Comparison of ENCODE assay signal across 14 cellular contexts in the genomic region with DNA sequence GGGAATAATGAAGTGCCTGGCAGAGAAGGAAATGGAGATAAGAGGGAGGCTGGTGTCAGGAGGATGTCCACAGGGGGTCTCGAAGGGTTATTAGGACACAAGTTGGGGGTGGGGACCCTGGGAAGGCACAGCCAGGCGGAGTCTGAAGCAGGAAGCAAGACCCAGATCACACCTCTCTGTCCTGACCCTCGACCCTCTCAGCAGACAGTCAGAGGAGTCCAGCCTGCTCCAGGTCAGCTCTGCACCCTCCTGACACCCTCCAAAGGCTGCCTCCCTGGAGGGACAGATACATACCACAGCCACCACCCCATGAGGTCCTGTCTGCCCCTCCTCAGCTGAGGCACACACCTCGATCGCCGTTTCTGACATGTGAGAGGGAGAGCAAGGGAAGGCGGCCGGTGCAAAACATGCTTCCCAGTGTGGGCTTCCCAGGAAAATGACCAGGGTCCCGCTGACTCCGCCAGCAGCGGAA. TPM values are rescaled to one million over a fixed set of nuclear protein-coding genes. Genes with fewer than 3 reads are reported as not detected.
DNase-seq lines count a peak whose midpoint lies in the region; ATAC-seq, FAIRE-seq and TF ChIP-seq lines count a peak whose summit lies in the region.
"Had no signal": no experiment of that assay in that cellular context is flagged by ENCODE, and none has a peak within 500 bp of the region (broad histone marks: within the 10 kb centered on the region; RNA-seq: fewer than 3 reads in every experiment).

No MANE protein-coding gene starts in this region.

- no peaks in the 10 kb centered on the region for H4K20me1 ChIP-seq in HepG2 (ENCODE audit: insufficient read depth, low read length)

- ATAC-seq in GM18858 (IDR thresholded peaks at IDR 0.05; ENCODE audit: unreplicated experiment): no peak
- no peak; the same call in 2 of the 3 replicates for ATAC-seq in HepG2
- ATAC-seq in HG02840 (IDR thresholded peaks at IDR 0.05; ENCODE audit: low FRiP score, unreplicated experiment): no peak

- H3K4me3 ChIP-seq in A673 (ENCODE audit: low read depth, low read length, poor library complexity, severe bottlenecking): peak overlapping the region; percentile 85
- peak overlapping the region; percentile 30 for H3K4me3 ChIP-seq in HUES64 (ENCODE audit: low read length)
- no peak overlapping the region for H3K4me3 ChIP-seq in HepG2 (replicated peaks in 1 of 3; ENCODE audit: insufficient read depth in 1 of 3, low read depth in 2 of 3, low read length in 3 of 3)
- H3K4me3 ChIP-seq: adrenal gland, mucosa of descending colon had no signal

- H3K9ac ChIP-seq in HUES64 (ENCODE audit: low read depth, low read length) (no peak overlapping the region; the same call in 1 of the 2 replicates), HepG2 (ENCODE audit: insufficient read depth, low read depth, low read length) (no peak overlapping the region)

- H3K36me3 ChIP-seq in A673 (ENCODE audit: insufficient read depth, low read length, poor library complexity, severe bottlenecking) (peaks cover 47% of the 10 kb centered on the region), HUES64 (ENCODE audit: insufficient read depth, low read length) (no peaks in the 10 kb centered on the region), HepG2 (replicated peaks in 1 of 2; ENCODE audit: control insufficient read depth in 1 of 2, insufficient read depth in 2 of 2, low read length in 2 of 2) (no peaks in the 10 kb centered on the region)
- H3K36me3 ChIP-seq: adrenal gland had no signal

- BruUV-seq in A673 (replicated peaks; lab: Mats Ljungman, UMichigan) (no TSS peak), HepG2 (replicated peaks; lab: Mats Ljungman, UMichigan) (no TSS peak)

- TF ChIP-seq EP300 in HepG2 (IDR thresholded peaks at IDR 0.05; ENCODE audit: low read depth in 2 of 2, low read length in 2 of 2): no peak
- TF ChIP-seq EP300 in HepG2 (CRISPR knock-in tag; IDR thresholded peaks at IDR 0.05; ENCODE audit: borderline replicate concordance): no peak

- intact Hi-C loops in A673 (cut with micrococcal nuclease; ENCODE audit: unreplicated experiment): loop anchor here (10.0 kb wide), 1 partner anchor 338 kb away; no protein-coding TSS in a partner anchor
- intact Hi-C loops in HepG2 (cut with micrococcal nuclease; ENCODE audit: unreplicated experiment): loop anchor here (10.0 kb wide), 1 partner anchor 1968 kb away; no protein-coding TSS in a partner anchor

- no peaks in the 10 kb centered on the region for H3K36me3 Mint-ChIP-seq in mesothelial cell of epicardium

- POLR2A ChIA-PET in A673 (lab: Charles Lee; ENCODE audit: low non-redundant PET): no interaction called here
- POLR2A ChIA-PET in HepG2 (lab: Yijun Ruan, JAX): no interaction called here

- DNase-seq in A673 (ENCODE audit: low spot score) (no peak), mesothelial cell of epicardium (ENCODE audit: low spot score in 2 of 2, unreplicated experiment in 2 of 2) (no peak), HepG2 (ENCODE audit: low spot score) (no peak), OCI-M2 (lab: John Stamatoyannopoulos, UW; ENCODE audit: unreplicated experiment) (no peak)
- DNase-seq: activated B cell treated with CpG ODN at 0.5 μM for 24 hours, GDM1, NCI-H1048, SHP77 treated with DMSO at 0.1 percent for 48 hours had no signal

- CTCF ChIA-PET in A673 (lab: Charles Lee) (no interaction called here), HepG2 (lab: Yijun Ruan, JAX; ENCODE audit: low intra/inter-chr PET ratio, low total read pairs) (no interaction called here)

- peaks cover 92% of the 10 kb centered on the region for H3K4me1 ChIP-seq in A673 (ENCODE audit: insufficient read depth, low read length, poor library complexity, severe bottlenecking)
- H3K4me1 ChIP-seq in HUES64 (ENCODE audit: insufficient read depth, low read length): peaks cover 85% of the 10 kb centered on the region
- no peaks in the 10 kb centered on the region for H3K4me1 ChIP-seq in HepG2 (ENCODE audit: insufficient read depth, low read length)
- H3K4me1 ChIP-seq: adrenal gland had no signal

- WGBS in HUES64: 14% methylated on average over 11 of the region's 11 CpGs
- WGBS in HepG2 (ENCODE audit: low lambda C conversion rate): 11% methylated on average over 2 of the region's 11 CpGs

- H3K4me2 ChIP-seq in HepG2 (ENCODE audit: low read depth, low read length): no peak overlapping the region

- H3K27ac ChIP-seq in A673 (ENCODE audit: low read depth, low read length, poor library complexity, severe bottlenecking) (peak overlapping the region; percentile 93), HUES64 (ENCODE audit: low read depth, low read length) (no peak overlapping the region), angular gyrus (ENCODE audit: low read depth, low read length) (peak overlapping the region; percentile 29), HepG2 (ENCODE audit: extremely low read length, insufficient read depth, low read length) (no peak overlapping the region)
- H3K27ac ChIP-seq: adrenal gland had no signal

- peaks cover 89% of the 10 kb centered on the region for H3K4me1 Mint-ChIP-seq in mesothelial cell of epicardium

- peak overlapping the region; percentile 49 for H3K4me3 Mint-ChIP-seq in mesothelial cell of epicardium
- H3K4me3 Mint-ChIP-seq: activated B cell treated with CpG ODN at 0.5 μM for 24 hours had no signal

- peak overlapping the region; percentile 38 for H3K27ac Mint-ChIP-seq in mesothelial cell of epicardium
- H3K27ac Mint-ChIP-seq: activated B cell treated with CpG ODN at 0.5 μM for 24 hours had no signal

- TF ChIP-seq CTCF in A673 (conservative IDR thresholded peaks at IDR 0.05; ENCODE audit: low read depth, low read length) (no peak), mesothelial cell of epicardium (IDR thresholded peaks at IDR 0.05; ENCODE audit: unreplicated experiment) (no peak), HepG2 (CRISPR knock-in tag; IDR thresholded peaks at IDR 0.05) (no peak)

- TF ChIP-seq RAD21 in HepG2 (CRISPR knock-in tag; IDR thresholded peaks at IDR 0.05): no peak

- H3K27me3 ChIP-seq in A673 (replicated peaks; ENCODE audit: insufficient read depth, low read depth, low read length, poor library complexity) (no peaks in the 10 kb centered on the region), HUES64 (ENCODE audit: insufficient read depth, low read length) (peaks cover 38% of the 10 kb centered on the region), HepG2 (ENCODE audit: control insufficient read depth in 1 of 2, insufficient read depth in 2 of 2, low read length in 2 of 2) (peaks cover 9 to 78% of the 10 kb centered on the region in 2 experiments)

- FAIRE-seq in HepG2 (lab: Jason Lieb, UNC): no peak

- no peak overlapping the region for H2AFZ ChIP-seq in HepG2 (ENCODE audit: low read length)

- TF ChIP-seq POLR2A in HepG2 (IDR thresholded peaks at IDR 0.05; ENCODE audit: insufficient read depth in 1 of 2, low read depth in 2 of 2, low read length in 2 of 2): no peak

- H3K9me3 ChIP-seq in A673 (ENCODE audit: low read depth, low read length, poor library complexity, severe bottlenecking) (no peaks in the 10 kb centered on the region), HUES64 (ENCODE audit: insufficient read depth, low read depth, low read length) (no peaks in the 10 kb centered on the region), HepG2 (ENCODE audit: low read length) (no peaks in the 10 kb centered on the region)
- H3K9me3 ChIP-seq: adrenal gland, mucosa of descending colon had no signal

- no peaks in the 10 kb centered on the region for H3K9me3 Mint-ChIP-seq in mesothelial cell of epicardium
- H3K9me3 Mint-ChIP-seq: activated B cell treated with CpG ODN at 0.5 μM for 24 hours had no signal

- no peaks in the 10 kb centered on the region for H3K79me2 ChIP-seq in HepG2 (ENCODE audit: insufficient read depth, low read length)

- H3K27me3 Mint-ChIP-seq in mesothelial cell of epicardium (ENCODE audit: low read depth): peaks cover 19% of the 10 kb centered on the region

- in situ Hi-C loops in HepG2 (cut with HindIII; ENCODE audit: extremely low pct_ligation_motif_present, low pct_unique_long_range_greater_than_20kb): loop anchor here (10.0 to 25.0 kb wide), 3 partner anchors 138 to 1276 kb away; no protein-coding TSS in a partner anchor

TF ChIP-seq in HepG2, 621 proteins besides CTCF, POLR2A, EP300 and RAD21 (continues in another document):
- no peak for TF ChIP-seq ZNF704 (CRISPR knock-in tag; IDR thresholded peaks at IDR 0.05; ENCODE audit: borderline replicate concordance)

RNA-seq across cellular contexts. Expression of gene BCL11B, which starts 9.0 kb away (rescaled TPM):
- total RNA-seq in A673 (2021) (80.6 and 81.3 TPM in 2 replicates), mesothelial cell of epicardium (11.6 to 12.3 TPM (median 11.8 TPM) in 3 replicates), HepG2 (2016; rRNA removed; fragmentation: Illumina TruSeq; extraction: Trizol) (not detected in 2 replicates)
- 1.2 TPM for polyA plus RNA-seq in HUES64 (2013, experiment 1 of 2)
- polyA plus RNA-seq in HUES64 (2013, experiment 2 of 2): 1.1 TPM
- total RNA-seq in HepG2 (2016; cell fraction: cytosol; rRNA removed; fragmentation: Illumina TruSeq; extraction: Trizol; ENCODE audit: low read depth): not detected in 2 replicates
- total RNA-seq in HepG2 (2016; cell fraction: insoluble cytoplasmic fraction; rRNA removed; fragmentation: Illumina TruSeq; extraction: Trizol): not detected in 2 replicates
- total RNA-seq in HepG2 (2016; cell fraction: membrane; rRNA removed; fragmentation: Illumina TruSeq; extraction: Trizol): not detected in 2 replicates
- not detected in 2 replicates for total RNA-seq in HepG2 (2016; cell fraction: nucleus; rRNA removed; fragmentation: Illumina TruSeq; extraction: Trizol)
- polyA plus RNA-seq in HepG2 (2011; rRNA removed): not detected in 2 replicates
- polyA plus RNA-seq in HepG2 (2011; cell fraction: cytosol; rRNA removed): not detected in 2 replicates
- polyA plus RNA-seq in HepG2 (2011; cell fraction: nucleus; rRNA removed): 0.02 and 0.03 TPM in 2 replicates
- polyA plus RNA-seq in HepG2 (2012): not detected in 2 replicates
- polyA plus RNA-seq in HepG2 (2016; cell fraction: cytosol; fragmentation: Illumina TruSeq; extraction: Trizol; ENCODE audit: low read depth): not detected in 2 replicates
- polyA plus RNA-seq in HepG2 (2016; cell fraction: insoluble cytoplasmic fraction; fragmentation: Illumina TruSeq; extraction: Trizol; ENCODE audit: low read depth): not detected in 2 replicates
- polyA plus RNA-seq in HepG2 (2016; cell fraction: membrane; fragmentation: Illumina TruSeq; extraction: Trizol; ENCODE audit: low read depth): not detected in 2 replicates
- not detected in 2 replicates for polyA plus RNA-seq in HepG2 (2016; cell fraction: nucleus; fragmentation: Illumina TruSeq; extraction: Trizol; ENCODE audit: insufficient read depth, low read depth)
- polyA minus RNA-seq in HepG2 (2011; rRNA and poly(A)+ RNA removed; ENCODE audit: low replicate concordance): not detected in 2 replicates
- polyA minus RNA-seq in HepG2 (2011; cell fraction: cytosol; rRNA and poly(A)+ RNA removed): not detected in 2 replicates
- under 0.01 TPM in 1 of 2 replicates, not detected in the other for polyA minus RNA-seq in HepG2 (2011; cell fraction: nucleus; rRNA and poly(A)+ RNA removed)

Comparison
In these comparisons a context has a peak if more than half of its experiments do, and no peak if none do; other contexts are left out.
1. H3K27ac ChIP-seq: peak in A673 (single experiment) and angular gyrus (single experiment); none in HUES64 (single experiment) and HepG2 (single experiment).
2. H3K4me3 ChIP-seq: peak in A673 (single experiment) and HUES64 (single experiment); none in HepG2 (0 of 3).
3. RNA of gene BCL11B, which starts 9.0 kb away (total RNA-seq): 80.6 to 81.3 TPM in A673 and 11.6 to 12.3 TPM in mesothelial cell of epicardium; not detected in HepG2; every median in the first group is over 10 times any median in the second.